Comparison of ENCODE assay signal across 8 cellular contexts in the genomic region with DNA sequence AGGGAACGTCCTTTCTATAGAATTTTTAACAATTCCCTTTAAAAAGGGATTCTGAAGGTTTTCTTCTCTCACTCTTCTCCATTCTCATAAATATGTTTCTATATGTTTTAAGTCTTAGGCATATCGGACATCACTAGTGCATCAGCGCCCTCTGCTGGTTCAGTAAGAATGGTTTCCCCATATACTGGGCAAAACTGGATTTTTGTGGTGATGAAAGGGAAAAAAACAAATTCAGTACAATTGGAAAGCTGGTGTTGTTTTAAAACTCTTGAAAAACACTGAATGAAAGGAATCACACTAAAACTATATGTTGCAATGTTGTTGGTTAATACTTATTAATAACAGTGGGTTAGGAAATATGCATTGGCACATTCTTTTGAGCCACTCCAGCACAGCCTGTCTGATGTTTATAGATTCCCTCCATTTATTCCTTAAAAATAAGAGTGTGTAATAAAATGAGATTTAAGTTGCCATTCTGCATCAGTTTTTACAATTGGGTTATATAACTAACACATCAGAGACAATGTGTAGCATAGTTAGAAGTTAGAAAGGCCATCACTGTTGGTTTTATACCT. TPM values are rescaled to one million over a fixed set of nuclear protein-coding genes. Genes with fewer than 3 reads are reported as not detected.
DNase-seq lines count a peak whose midpoint lies in the region; ATAC-seq and TF ChIP-seq lines count a peak whose summit lies in the region.

No MANE protein-coding gene starts in this region.

- H2AK5ac ChIP-seq in mesendoderm (ENCODE audit: low read length): no peak overlapping the region

- H3K27ac ChIP-seq in dorsolateral prefrontal cortex (no peak overlapping the region), mesendoderm (ENCODE audit: low read depth, low read length) (no peak overlapping the region)

- H3K27me3 ChIP-seq in BJ (ENCODE audit: control insufficient read depth, insufficient read depth, low read length) (no peaks in the 10 kb centered on the region), dorsolateral prefrontal cortex (no peaks in the 10 kb centered on the region), mesendoderm (ENCODE audit: insufficient read depth, low read length, poor library complexity) (no peaks in the 10 kb centered on the region)

- no peak overlapping the region for H2BK5ac ChIP-seq in mesendoderm (ENCODE audit: low read length)

- intact Hi-C loops in dorsolateral prefrontal cortex (cut with DNase I): loop anchor here (1.0 to 5.0 kb wide), 2 partner anchors 148 to 152 kb away; no protein-coding TSS in a partner anchor

- H3K4me3 ChIP-seq in BJ (ENCODE audit: low read depth, low read length): no peak overlapping the region
- no peak overlapping the region for H3K4me3 ChIP-seq in dorsolateral prefrontal cortex
- H3K4me3 ChIP-seq in mesendoderm (ENCODE audit: low read length): no peak overlapping the region

- DNase-seq in BJ (ENCODE audit: low read depth) (no peak), NCI-H748 (lab: John Stamatoyannopoulos, UW; ENCODE audit: unreplicated experiment) (peak; percentile 69), dorsolateral prefrontal cortex (peak; percentile 32 to 85 (median 62)), mesendoderm (peak; percentile 79)
- peak; percentile 13 to 65 for DNase-seq in activated CD4-positive, alpha-beta T cell treated with anti-CD3 and anti-CD28 coated beads, Interleukin-2, amount 50 U/mL, for 24 hours (ENCODE audit: low read depth in 1 of 2, low spot score in 1 of 2)
- DNase-seq in stimulated activated CD8-positive, alpha-beta memory T cell treated with anti-CD3 and anti-CD28 coated beads, Interleukin-2, amount 100 ng/mL, for 1 hour (ENCODE audit: low read depth in 2 of 2): peak; percentile 27 to 57

- no CpG with 5 or more reads among the region's 3 CpGs for WGBS in mesendoderm (ENCODE audit: extremely low coverage, insufficient coverage, low lambda C conversion rate)

- ATAC-seq in GM19324 (IDR thresholded peaks at IDR 0.05; ENCODE audit: low FRiP score, unreplicated experiment) (peak; percentile 80), HG03442 (IDR thresholded peaks at IDR 0.05; ENCODE audit: unreplicated experiment) (peak; percentile 88)

- POLR2A ChIA-PET in BJ (lab: Charles Lee): no interaction called here

- H3K23ac ChIP-seq in mesendoderm (ENCODE audit: low read length): no peak overlapping the region

- H3K79me2 ChIP-seq in mesendoderm (ENCODE audit: control insufficient read depth, insufficient read depth, low read length): peaks cover 4% of the 10 kb centered on the region

- no peak overlapping the region for H3K4ac ChIP-seq in mesendoderm (ENCODE audit: low read depth, low read length)

- no peak overlapping the region for H3K18ac ChIP-seq in mesendoderm (ENCODE audit: low read length)

- H4K8ac ChIP-seq in mesendoderm (ENCODE audit: low read depth, low read length): no peak overlapping the region

- H3K79me1 ChIP-seq in mesendoderm (ENCODE audit: low read length): no peaks in the 10 kb centered on the region

- no peak overlapping the region for H4K5ac ChIP-seq in mesendoderm (ENCODE audit: low read length)

- H3K36me3 ChIP-seq in BJ (ENCODE audit: control insufficient read depth, insufficient read depth, low read length): no peaks in the 10 kb centered on the region
- H3K36me3 ChIP-seq in mesendoderm (ENCODE audit: control insufficient read depth, insufficient read depth, low read length): no peaks in the 10 kb centered on the region

- no peak overlapping the region for H3K9ac ChIP-seq in mesendoderm (ENCODE audit: low read length)

- H3K56ac ChIP-seq in mesendoderm (ENCODE audit: low read length): no peak overlapping the region

- H3K4me1 ChIP-seq in mesendoderm (ENCODE audit: control insufficient read depth, low read depth, low read length): no peaks in the 10 kb centered on the region

- H2BK15ac ChIP-seq in mesendoderm (replicated peaks; ENCODE audit: low read depth): no peak overlapping the region

- no peak overlapping the region for H2BK120ac ChIP-seq in mesendoderm (ENCODE audit: low read depth, low read length)

- CTCF ChIA-PET in BJ (lab: Yijun Ruan, JAX): interaction anchor here (0.6 to 2.3 kb wide), 14 partner anchors 12 to 565 kb away, joined by 3 to 16 read pairs (median 4); a partner anchor contains a TSS

- TF ChIP-seq CTCF in BJ (IDR thresholded peaks at IDR 0.05; ENCODE audit: insufficient read depth, low read depth, low read length) (peak; percentile 76), dorsolateral prefrontal cortex (IDR thresholded peaks at IDR 0.05 in 54 of 56, conservative IDR thresholded peaks at IDR 0.05 in 2 of 56; ENCODE audit: low read depth in 1 of 56, partially characterized antibody in 56 of 56) (peak; percentile 82 to 98 (median 90))

- H3K4me2 ChIP-seq in mesendoderm (ENCODE audit: low read length): no peak overlapping the region

RNA-seq across cellular contexts. Expression of a gene that starts 15.8 kb away (rescaled TPM):
- polyA plus RNA-seq in BJ (2011; rRNA removed): 7.5 and 17.8 TPM in 2 replicates
- polyA minus RNA-seq in BJ (2011; rRNA and poly(A)+ RNA removed): 10.7 and 12.1 TPM in 2 replicates
- 10 to 100 TPM; 20.1 to 36.7 (median 27.0) TPM for total RNA-seq in dorsolateral prefrontal cortex
- polyA plus RNA-seq in mesendoderm (2013, experiment 1 of 2): 89.6 TPM
- 90.5 TPM for polyA plus RNA-seq in mesendoderm (2013, experiment 2 of 2)

RNA-seq across cellular contexts. Expression of a gene that starts 16.0 kb away (rescaled TPM):
- 2.8 and 4.0 TPM in 2 replicates for polyA plus RNA-seq in BJ (2011; rRNA removed)
- polyA minus RNA-seq in BJ (2011; rRNA and poly(A)+ RNA removed): 3.8 and 4.1 TPM in 2 replicates
- 10 to 100 TPM in 109 of 120 experiments, 1 to 10 TPM in 11; 8.4 to 22.4 (median 14.4) TPM for total RNA-seq in dorsolateral prefrontal cortex
- 51.4 TPM for polyA plus RNA-seq in mesendoderm (2013, experiment 1 of 2)
- 51.4 TPM for polyA plus RNA-seq in mesendoderm (2013, experiment 2 of 2)
